24 cellular contexts compared by ENCODE assay signal in genomic region chr1:99748419-99748818, GRCh38. TPM values are rescaled to one million over a fixed set of nuclear protein-coding genes. Genes with fewer than 3 reads are reported as not detected.
DNase-seq lines count a peak whose midpoint lies in the region; ATAC-seq lines count a peak whose summit lies in the region.
"Had no signal": no experiment of that assay in that cellular context is flagged by ENCODE, and none has a peak within 500 bp of the region (broad histone marks: within the 10 kb centered on the region; RNA-seq: fewer than 3 reads in every experiment).

No MANE protein-coding gene starts in this region.

- H3K9me3 ChIP-seq in GM23248 (ENCODE audit: low read depth) = no peaks in the 10 kb centered on the region
- H3K9me3 ChIP-seq: BLaER1, tibial nerve had no signal

- H3K9ac ChIP-seq in GM23248 = no peak overlapping the region
- H3K9ac ChIP-seq: BLaER1 had no signal

- DNase-seq in AG20443 (ENCODE audit: low spot score) = peak; percentile 11
- peak; percentile 34 for DNase-seq in GM23248
- peak; percentile 18 for DNase-seq in RKO (ENCODE audit: low spot score)
- no peak for DNase-seq in left lobe of liver (ENCODE audit: low spot score)
- DNase-seq in NOMO-1 treated with DMSO at 0.1 percent for 48 hours (lab: John Stamatoyannopoulos, UW; ENCODE audit: unreplicated experiment) = no peak
- no peak for DNase-seq in midbrain (lab: John Stamatoyannopoulos, UW)
- DNase-seq: activated CD4-positive, CD25-positive, alpha-beta regulatory T cell; activated CD8-positive, alpha-beta memory T cell treated with anti-CD3 and anti-CD28 coated beads, Interleukin-2, amount 10 ng/mL, durations not matched to agents 7 days and 5 days; activated naive CD4-positive, alpha-beta T cell treated with anti-CD3 and anti-CD28 coated beads for 36 hours; COR-L47; DMS79 treated with DMSO at 0.1 percent for 48 hours; effector CD4-positive, alpha-beta T cell; natural killer cell; NCI-H1105 treated with DMSO at 0.1 percent for 48 hours; NCI-H1930; NCI-H524 treated with DMSO at 0.1 percent for 48 hours; occipital lobe; stimulated activated CD4-positive, alpha-beta T cell treated with anti-CD3 and anti-CD28 coated beads, Interleukin-2, amount 100 ng/mL, for 24 hours; T-cell had no signal

- H2AFZ ChIP-seq in GM23248 = no peak overlapping the region

- H3K27ac ChIP-seq in GM23248 = no peak overlapping the region
- H3K27ac ChIP-seq: BLaER1, tibial nerve had no signal

- WGBS in GM23248 (ENCODE audit: low coverage in 1 of 2, low lambda C conversion rate in 2 of 2, missing lambda C conversion rate in 2 of 2), 2 experiments = 32 to 39% methylated on average over 2 of the region's 2 CpGs

- no peaks in the 10 kb centered on the region for H3K27me3 ChIP-seq in GM23248 (replicated peaks; ENCODE audit: insufficient read depth)
- H3K27me3 ChIP-seq: BLaER1, tibial nerve had no signal

- ATAC-seq in left lobe of liver = peak; percentile 88
- no peak for ATAC-seq in HG02642 (IDR thresholded peaks at IDR 0.05; ENCODE audit: poor library complexity, unreplicated experiment)
- ATAC-seq in HG03469 (IDR thresholded peaks at IDR 0.05; ENCODE audit: unreplicated experiment) = no peak
- ATAC-seq: activated CD8-positive, alpha-beta memory T cell treated with anti-CD3 and anti-CD28 coated beads, Interleukin-2, amount 10 ng/mL, durations not matched to agents 7 days and 5 days; natural killer cell; Panc1; T-cell had no signal

- no peaks in the 10 kb centered on the region for H4K20me1 ChIP-seq in GM23248 (ENCODE audit: insufficient read depth)
- H4K20me1 ChIP-seq: BLaER1 had no signal

- peak overlapping the region; percentile 10 for H3K4me2 ChIP-seq in GM23248 (ENCODE audit: unreplicated experiment)
- H3K4me2 ChIP-seq: BLaER1 had no signal

- no peak overlapping the region for H3K4me3 ChIP-seq in GM23248
- H3K4me3 ChIP-seq: BLaER1, tibial nerve had no signal

- H3K9me2 ChIP-seq in GM23248 (ENCODE audit: insufficient read depth) = no peaks in the 10 kb centered on the region

- in situ Hi-C loops in GM23248 (cut with MboI) = no loop called here

- H3K79me2 ChIP-seq in GM23248 (ENCODE audit: insufficient read depth) = no peaks in the 10 kb centered on the region

- no peaks in the 10 kb centered on the region; the same call in 1 of the 2 replicates for H3K4me1 ChIP-seq in GM23248 (ENCODE audit: insufficient read depth)
- H3K4me1 ChIP-seq: BLaER1, tibial nerve had no signal

- H3F3A ChIP-seq in GM23248 (ENCODE audit: insufficient read depth) = no peaks in the 10 kb centered on the region

- H3K36me3 ChIP-seq in GM23248 (ENCODE audit: low read depth) = no peaks in the 10 kb centered on the region
- H3K36me3 ChIP-seq: BLaER1 had no signal

RNA-seq across cellular contexts. Expression of gene FRRS1, which starts 18.0 kb away (rescaled TPM):
- total RNA-seq in GM23248 (2014; rRNA removed; shearing (Covaris generic)) = 1.3 and 3.9 TPM in 2 replicates
- polyA plus RNA-seq in GM23248 (2016; fragmentation: Nextera tagmentation; extraction: Ambion mirVana) = 0.10 and 0.13 TPM in 2 replicates
- total RNA-seq in left lobe of liver = 31.8 TPM

Comparison
In these comparisons a context has a peak if more than half of its experiments do, and no peak if none do; other contexts are left out.
1. DNase-seq: peak in AG20443 (single experiment), GM23248 (single experiment) and RKO (single experiment); none in left lobe of liver (single experiment), NOMO-1 treated with DMSO at 0.1 percent for 48 hours (single experiment) and midbrain (single experiment).